In genomic region chr17:81833921-81834830, GRCh38 we compare ENCODE assay signal across 1 cellular context.
TF ChIP-seq lines count a peak whose summit lies in the region.

No MANE protein-coding gene starts in this region.

TF ChIP-seq in GM12878, 131 proteins besides CTCF, POLR2A, EP300 and RAD21:
- peak; percentile 31; the same call in 1 of the 2 replicates for TF ChIP-seq NR2C1 (IDR thresholded peaks at IDR 0.05)
- TF ChIP-seq SKIL (IDR thresholded peaks at IDR 0.05; ENCODE audit: low read depth, poor library complexity, severe bottlenecking), result no peak
- no peak for TF ChIP-seq POU2F2 (IDR thresholded peaks at IDR 0.05; ENCODE audit: borderline replicate concordance, low read depth, low read length)
- no peak for TF ChIP-seq IKZF2 (IDR thresholded peaks at IDR 0.05)
- TF ChIP-seq, protein P1, sequence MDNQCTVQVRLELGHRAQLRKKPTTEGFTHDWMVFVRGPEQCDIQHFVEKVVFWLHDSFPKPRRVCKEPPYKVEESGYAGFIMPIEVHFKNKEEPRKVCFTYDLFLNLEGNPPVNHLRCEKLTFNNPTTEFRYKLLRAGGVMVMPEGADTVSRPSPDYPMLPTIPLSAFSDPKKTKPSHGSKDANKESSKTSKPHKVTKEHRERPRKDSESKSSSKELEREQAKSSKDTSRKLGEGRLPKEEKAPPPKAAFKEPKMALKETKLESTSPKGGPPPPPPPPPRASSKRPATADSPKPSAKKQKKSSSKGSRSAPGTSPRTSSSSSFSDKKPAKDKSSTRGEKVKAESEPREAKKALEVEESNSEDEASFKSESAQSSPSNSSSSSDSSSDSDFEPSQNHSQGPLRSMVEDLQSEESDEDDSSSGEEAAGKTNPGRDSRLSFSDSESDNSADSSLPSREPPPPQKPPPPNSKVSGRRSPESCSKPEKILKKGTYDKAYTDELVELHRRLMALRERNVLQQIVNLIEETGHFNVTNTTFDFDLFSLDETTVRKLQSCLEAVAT (IDR thresholded peaks at IDR 0.05), result peak; percentile 86
